ENCODE assay signal across 4 cellular contexts in the genomic region with DNA sequence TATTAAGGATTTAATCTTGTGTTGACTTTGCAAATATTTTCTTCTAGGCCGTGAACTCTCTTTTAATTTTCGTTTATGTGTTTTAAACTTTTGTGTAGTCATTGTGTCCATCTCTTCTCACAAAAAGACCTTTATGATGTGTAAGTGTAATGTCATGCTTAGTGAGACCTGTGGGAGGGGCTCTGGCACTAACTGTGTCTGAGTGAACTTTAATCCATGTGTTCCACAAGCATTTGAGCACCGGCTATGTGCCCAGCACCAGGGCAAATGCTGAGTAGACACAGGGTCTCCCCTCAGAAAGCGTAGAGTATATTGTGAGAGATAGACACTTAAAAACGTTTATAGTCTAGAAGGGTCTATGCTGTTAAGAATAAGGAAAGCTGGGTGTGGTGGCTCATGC.
TF ChIP-seq lines count a peak whose summit lies in the region.

No MANE protein-coding gene starts in this region.

TF ChIP-seq in SK-N-SH, 30 proteins besides CTCF, POLR2A, EP300 and RAD21 (continues in another document):
- no peak for TF ChIP-seq CHD2 (IDR thresholded peaks at IDR 0.05; ENCODE audit: low read length, partially characterized antibody)
- no peak for TF ChIP-seq RCOR1 (IDR thresholded peaks at IDR 0.05; ENCODE audit: low read length)
- no peak for TF ChIP-seq TEAD4 (IDR thresholded peaks at IDR 0.05; ENCODE audit: borderline replicate concordance, insufficient read depth)
- TF ChIP-seq MAX (IDR thresholded peaks at IDR 0.05; ENCODE audit: low read depth) = no peak
- TF ChIP-seq, protein P1, sequence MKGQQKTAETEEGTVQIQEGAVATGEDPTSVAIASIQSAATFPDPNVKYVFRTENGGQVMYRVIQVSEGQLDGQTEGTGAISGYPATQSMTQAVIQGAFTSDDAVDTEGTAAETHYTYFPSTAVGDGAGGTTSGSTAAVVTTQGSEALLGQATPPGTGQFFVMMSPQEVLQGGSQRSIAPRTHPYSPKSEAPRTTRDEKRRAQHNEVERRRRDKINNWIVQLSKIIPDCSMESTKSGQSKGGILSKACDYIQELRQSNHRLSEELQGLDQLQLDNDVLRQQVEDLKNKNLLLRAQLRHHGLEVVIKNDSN (IDR thresholded peaks at IDR 0.05; ENCODE audit: borderline replicate concordance, low read depth) = no peak
- no peak for TF ChIP-seq ELF1 (IDR thresholded peaks at IDR 0.05)
- no peak for TF ChIP-seq JUND (IDR thresholded peaks at IDR 0.05)
- TF ChIP-seq MXI1 (IDR thresholded peaks at IDR 0.05; ENCODE audit: low read depth, low read length) = no peak
- TF ChIP-seq, protein P2, sequence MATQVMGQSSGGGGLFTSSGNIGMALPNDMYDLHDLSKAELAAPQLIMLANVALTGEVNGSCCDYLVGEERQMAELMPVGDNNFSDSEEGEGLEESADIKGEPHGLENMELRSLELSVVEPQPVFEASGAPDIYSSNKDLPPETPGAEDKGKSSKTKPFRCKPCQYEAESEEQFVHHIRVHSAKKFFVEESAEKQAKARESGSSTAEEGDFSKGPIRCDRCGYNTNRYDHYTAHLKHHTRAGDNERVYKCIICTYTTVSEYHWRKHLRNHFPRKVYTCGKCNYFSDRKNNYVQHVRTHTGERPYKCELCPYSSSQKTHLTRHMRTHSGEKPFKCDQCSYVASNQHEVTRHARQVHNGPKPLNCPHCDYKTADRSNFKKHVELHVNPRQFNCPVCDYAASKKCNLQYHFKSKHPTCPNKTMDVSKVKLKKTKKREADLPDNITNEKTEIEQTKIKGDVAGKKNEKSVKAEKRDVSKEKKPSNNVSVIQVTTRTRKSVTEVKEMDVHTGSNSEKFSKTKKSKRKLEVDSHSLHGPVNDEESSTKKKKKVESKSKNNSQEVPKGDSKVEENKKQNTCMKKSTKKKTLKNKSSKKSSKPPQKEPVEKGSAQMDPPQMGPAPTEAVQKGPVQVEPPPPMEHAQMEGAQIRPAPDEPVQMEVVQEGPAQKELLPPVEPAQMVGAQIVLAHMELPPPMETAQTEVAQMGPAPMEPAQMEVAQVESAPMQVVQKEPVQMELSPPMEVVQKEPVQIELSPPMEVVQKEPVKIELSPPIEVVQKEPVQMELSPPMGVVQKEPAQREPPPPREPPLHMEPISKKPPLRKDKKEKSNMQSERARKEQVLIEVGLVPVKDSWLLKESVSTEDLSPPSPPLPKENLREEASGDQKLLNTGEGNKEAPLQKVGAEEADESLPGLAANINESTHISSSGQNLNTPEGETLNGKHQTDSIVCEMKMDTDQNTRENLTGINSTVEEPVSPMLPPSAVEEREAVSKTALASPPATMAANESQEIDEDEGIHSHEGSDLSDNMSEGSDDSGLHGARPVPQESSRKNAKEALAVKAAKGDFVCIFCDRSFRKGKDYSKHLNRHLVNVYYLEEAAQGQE (IDR thresholded peaks at IDR 0.05; ENCODE audit: low read depth, low read length) = no peak

TF ChIP-seq in SK-N-SH treated with all-trans-retinoic acid at 6 μM for 48 hours, 23 proteins besides CTCF, POLR2A, EP300 and RAD21:
- no peak for TF ChIP-seq GLIS3 (CRISPR knock-in tag; IDR thresholded peaks at IDR 0.05)
- no peak for TF ChIP-seq ZFP3 (CRISPR knock-in tag; IDR thresholded peaks at IDR 0.05)
- TF ChIP-seq RARB (CRISPR knock-in tag; IDR thresholded peaks at IDR 0.05) = no peak
- TF ChIP-seq ZNF70 (CRISPR knock-in tag; IDR thresholded peaks at IDR 0.05) = no peak
- TF ChIP-seq, protein P3, sequence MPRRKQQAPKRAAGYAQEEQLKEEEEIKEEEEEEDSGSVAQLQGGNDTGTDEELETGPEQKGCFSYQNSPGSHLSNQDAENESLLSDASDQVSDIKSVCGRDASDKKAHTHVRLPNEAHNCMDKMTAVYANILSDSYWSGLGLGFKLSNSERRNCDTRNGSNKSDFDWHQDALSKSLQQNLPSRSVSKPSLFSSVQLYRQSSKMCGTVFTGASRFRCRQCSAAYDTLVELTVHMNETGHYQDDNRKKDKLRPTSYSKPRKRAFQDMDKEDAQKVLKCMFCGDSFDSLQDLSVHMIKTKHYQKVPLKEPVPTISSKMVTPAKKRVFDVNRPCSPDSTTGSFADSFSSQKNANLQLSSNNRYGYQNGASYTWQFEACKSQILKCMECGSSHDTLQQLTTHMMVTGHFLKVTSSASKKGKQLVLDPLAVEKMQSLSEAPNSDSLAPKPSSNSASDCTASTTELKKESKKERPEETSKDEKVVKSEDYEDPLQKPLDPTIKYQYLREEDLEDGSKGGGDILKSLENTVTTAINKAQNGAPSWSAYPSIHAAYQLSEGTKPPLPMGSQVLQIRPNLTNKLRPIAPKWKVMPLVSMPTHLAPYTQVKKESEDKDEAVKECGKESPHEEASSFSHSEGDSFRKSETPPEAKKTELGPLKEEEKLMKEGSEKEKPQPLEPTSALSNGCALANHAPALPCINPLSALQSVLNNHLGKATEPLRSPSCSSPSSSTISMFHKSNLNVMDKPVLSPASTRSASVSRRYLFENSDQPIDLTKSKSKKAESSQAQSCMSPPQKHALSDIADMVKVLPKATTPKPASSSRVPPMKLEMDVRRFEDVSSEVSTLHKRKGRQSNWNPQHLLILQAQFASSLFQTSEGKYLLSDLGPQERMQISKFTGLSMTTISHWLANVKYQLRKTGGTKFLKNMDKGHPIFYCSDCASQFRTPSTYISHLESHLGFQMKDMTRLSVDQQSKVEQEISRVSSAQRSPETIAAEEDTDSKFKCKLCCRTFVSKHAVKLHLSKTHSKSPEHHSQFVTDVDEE (CRISPR knock-in tag; IDR thresholded peaks at IDR 0.05) = no peak
TF ChIP-seq in SK-N-SH treated with all-trans-retinoic acid at 6 μM for 48 hours: peak in this region for 0.

TF ChIP-seq in H1, 55 proteins besides CTCF, POLR2A, EP300 and RAD21:
- no peak for TF ChIP-seq EZH2 (IDR thresholded peaks at IDR 0.05; ENCODE audit: low read depth, low read length, severe bottlenecking)
- TF ChIP-seq SP2 (IDR thresholded peaks at IDR 0.05; ENCODE audit: low read length) = no peak
- no peak for TF ChIP-seq SIRT6 (IDR thresholded peaks at IDR 0.05; ENCODE audit: low read length)
- no peak for TF ChIP-seq FOSL1 (IDR thresholded peaks at IDR 0.05; ENCODE audit: insufficient read depth, low read depth, low read length)
- no peak for TF ChIP-seq BACH1 (IDR thresholded peaks at IDR 0.05; ENCODE audit: low read length)
- TF ChIP-seq RBBP5 (IDR thresholded peaks at IDR 0.05; ENCODE audit: borderline replicate concordance, low read depth, low read length) = no peak
- no peak for TF ChIP-seq YY1 (IDR thresholded peaks at IDR 0.05; ENCODE audit: low read depth, low read length)
- TF ChIP-seq ATF3 (IDR thresholded peaks at IDR 0.05; ENCODE audit: insufficient read depth, low read depth, low read length) = no peak
- TF ChIP-seq TAF1 (IDR thresholded peaks at IDR 0.05; ENCODE audit: low read depth, low read length) = no peak
- no peak for TF ChIP-seq SP4 (IDR thresholded peaks at IDR 0.05; ENCODE audit: low read length)
- TF ChIP-seq, protein P4, sequence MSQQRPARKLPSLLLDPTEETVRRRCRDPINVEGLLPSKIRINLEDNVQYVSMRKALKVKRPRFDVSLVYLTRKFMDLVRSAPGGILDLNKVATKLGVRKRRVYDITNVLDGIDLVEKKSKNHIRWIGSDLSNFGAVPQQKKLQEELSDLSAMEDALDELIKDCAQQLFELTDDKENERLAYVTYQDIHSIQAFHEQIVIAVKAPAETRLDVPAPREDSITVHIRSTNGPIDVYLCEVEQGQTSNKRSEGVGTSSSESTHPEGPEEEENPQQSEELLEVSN (IDR thresholded peaks at IDR 0.05) = no peak
- no peak for TF ChIP-seq PHF8 (conservative IDR thresholded peaks at IDR 0.05; ENCODE audit: low read depth, low read length)
- TF ChIP-seq JUN (IDR thresholded peaks at IDR 0.05; ENCODE audit: low read depth, low read length) = no peak
- no peak for TF ChIP-seq CEBPB (IDR thresholded peaks at IDR 0.05; ENCODE audit: low read depth, low read length)
- no peak for TF ChIP-seq RNF2 (IDR thresholded peaks at IDR 0.05; ENCODE audit: borderline replicate concordance, low read depth, low read length, missing control alignments, poor library complexity, severe bottlenecking)

TF ChIP-seq in HepG2, 621 proteins besides CTCF, POLR2A, EP300 and RAD21 (continues in another document):
- TF ChIP-seq ZNF12 (CRISPR knock-in tag; IDR thresholded peaks at IDR 0.05) (no peak), SYNCRIP (IDR thresholded peaks at IDR 0.05; ENCODE audit: insufficient read depth, low read depth, low read length) (no peak), ZFP37 (CRISPR knock-in tag; IDR thresholded peaks at IDR 0.05; ENCODE audit: borderline replicate concordance) (no peak), RXRA (CRISPR knock-in tag; IDR thresholded peaks at IDR 0.05) (no peak), ZSCAN21 (CRISPR knock-in tag; IDR thresholded peaks at IDR 0.05; ENCODE audit: borderline replicate concordance) (no peak), PLSCR1 (CRISPR knock-in tag; IDR thresholded peaks at IDR 0.05; ENCODE audit: borderline replicate concordance) (no peak), NR1H2 (CRISPR knock-in tag; IDR thresholded peaks at IDR 0.05; ENCODE audit: borderline replicate concordance, low read depth) (no peak), CENPT (CRISPR knock-in tag; IDR thresholded peaks at IDR 0.05; ENCODE audit: low read depth) (no peak), NAIF1 (CRISPR knock-in tag; IDR thresholded peaks at IDR 0.05; ENCODE audit: borderline replicate concordance) (no peak), CBX2 (IDR thresholded peaks at IDR 0.05; ENCODE audit: low read depth, low read length) (no peak), CBX2 (CRISPR knock-in tag; IDR thresholded peaks at IDR 0.05; ENCODE audit: low read depth) (no peak), HNF1A (IDR thresholded peaks at IDR 0.05; ENCODE audit: low read depth) (no peak), HNF1A (CRISPR knock-in tag; IDR thresholded peaks at IDR 0.05; ENCODE audit: borderline replicate concordance) (no peak), THAP8 (CRISPR knock-in tag; IDR thresholded peaks at IDR 0.05; ENCODE audit: borderline replicate concordance) (no peak), ZNF775 (CRISPR knock-in tag; IDR thresholded peaks at IDR 0.05; ENCODE audit: borderline replicate concordance) (no peak), TIGD3 (CRISPR knock-in tag; IDR thresholded peaks at IDR 0.05; ENCODE audit: borderline replicate concordance) (no peak), MATR3 (CRISPR knock-in tag; IDR thresholded peaks at IDR 0.05) (no peak), ZNF362 (CRISPR knock-in tag; IDR thresholded peaks at IDR 0.05; ENCODE audit: borderline replicate concordance) (no peak), ISX (CRISPR knock-in tag; conservative IDR thresholded peaks at IDR 0.05) (no peak)
- TF ChIP-seq, protein P5, sequence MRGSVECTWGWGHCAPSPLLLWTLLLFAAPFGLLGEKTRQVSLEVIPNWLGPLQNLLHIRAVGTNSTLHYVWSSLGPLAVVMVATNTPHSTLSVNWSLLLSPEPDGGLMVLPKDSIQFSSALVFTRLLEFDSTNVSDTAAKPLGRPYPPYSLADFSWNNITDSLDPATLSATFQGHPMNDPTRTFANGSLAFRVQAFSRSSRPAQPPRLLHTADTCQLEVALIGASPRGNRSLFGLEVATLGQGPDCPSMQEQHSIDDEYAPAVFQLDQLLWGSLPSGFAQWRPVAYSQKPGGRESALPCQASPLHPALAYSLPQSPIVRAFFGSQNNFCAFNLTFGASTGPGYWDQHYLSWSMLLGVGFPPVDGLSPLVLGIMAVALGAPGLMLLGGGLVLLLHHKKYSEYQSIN (CRISPR knock-in tag; IDR thresholded peaks at IDR 0.05; ENCODE audit: borderline replicate concordance) = no peak
